ENCODE assay signal across 8 cellular contexts in genomic region chr10:119104653-119105024, GRCh38. TPM values are rescaled to one million over a fixed set of nuclear protein-coding genes. Genes with fewer than 3 reads are reported as not detected.
DNase-seq lines count a peak whose midpoint lies in the region; ATAC-seq and TF ChIP-seq lines count a peak whose summit lies in the region.

No MANE protein-coding gene starts in this region.

- TF ChIP-seq RAD21 in HCT116 (IDR thresholded peaks at IDR 0.05; ENCODE audit: low read depth): no peak

- H3K4me1 ChIP-seq in HCT116 (ENCODE audit: control insufficient read depth in 1 of 2, insufficient read depth in 2 of 2, low read length in 2 of 2) (peaks cover 4 to 22% of the 10 kb centered on the region in 2 experiments), gastroesophageal sphincter (peaks cover 0 to 13% (median 3%) of the 10 kb centered on the region in 3 donors), parathyroid adenoma (peaks cover 4% of the 10 kb centered on the region)

- H3K9ac ChIP-seq in HCT116 (ENCODE audit: low read length): peak overlapping the region; percentile 79
- H3K9ac ChIP-seq in parathyroid adenoma: no peak overlapping the region

- no peaks in the 10 kb centered on the region for H4K20me1 ChIP-seq in HCT116 (ENCODE audit: insufficient read depth)

- no peaks in the 10 kb centered on the region for H3K9me3 Mint-ChIP-seq in CD4-positive, alpha-beta T cell

- peaks cover 15% of the 10 kb centered on the region for H3K36me3 Mint-ChIP-seq in CD4-positive, alpha-beta T cell (ENCODE audit: low read depth)

- CTCF ChIA-PET in CD4-positive, alpha-beta T cell (lab: Charles Lee): interaction anchor here (0.6 to 1.4 kb wide), 6 partner anchors 10 to 401 kb away, joined by 3 to 4 read pairs (median 3); no protein-coding TSS in a partner anchor
- CTCF ChIA-PET in HCT116 (lab: Charles Lee): no interaction called here

- no peak for TF ChIP-seq EP300 in gastroesophageal sphincter (IDR thresholded peaks at IDR 0.05)

- DNase-seq in CD4-positive, alpha-beta T cell: no peak
- DNase-seq in HCT116 (ENCODE audit: low read depth, low spot score): no peak
- DNase-seq in activated CD4-positive, CD25-positive, alpha-beta regulatory T cell treated with anti-CD3 and anti-CD28 coated beads, Interleukin-2, amount 50 U/mL, for 72 hours: peak; percentile 47

- H2AFZ ChIP-seq in HCT116 (ENCODE audit: low read depth, low read length, poor library complexity, severe bottlenecking): no peak overlapping the region
- peak overlapping the region; percentile 66 for H2AFZ ChIP-seq in parathyroid adenoma

- H3K9me3 ChIP-seq in CD4-positive, alpha-beta T cell (ENCODE audit: control insufficient read depth, low read length): no peaks in the 10 kb centered on the region
- no peaks in the 10 kb centered on the region for H3K9me3 ChIP-seq in HCT116 (ENCODE audit: control insufficient read depth in 1 of 2, insufficient read depth in 1 of 2, low read depth in 1 of 2, low read length in 2 of 2)
- H3K9me3 ChIP-seq in gastroesophageal sphincter: no peaks in the 10 kb centered on the region
- no peaks in the 10 kb centered on the region for H3K9me3 ChIP-seq in parathyroid adenoma (ENCODE audit: control insufficient read depth, low read length)

- H3K36me3 ChIP-seq in HCT116 (ENCODE audit: control insufficient read depth in 1 of 2, insufficient read depth in 2 of 2, low read length in 2 of 2): 0 out of 4 replicates have a peak, but pooled peaks cover 0 to 2% of the 10 kb centered on the region in 2 experiments
- H3K36me3 ChIP-seq in gastroesophageal sphincter: peaks cover 0 to 19% of the 10 kb centered on the region in 2 donors
- no peaks in the 10 kb centered on the region for H3K36me3 ChIP-seq in parathyroid adenoma (ENCODE audit: control insufficient read depth, insufficient read depth, low read length)

- H3K79me2 ChIP-seq in HCT116 (ENCODE audit: insufficient read depth, low read length) (peaks cover 12% of the 10 kb centered on the region), parathyroid adenoma (peaks cover 2% of the 10 kb centered on the region)

- H3K4me1 Mint-ChIP-seq in CD4-positive, alpha-beta T cell (ENCODE audit: low read depth): peaks cover 13% of the 10 kb centered on the region

- H3K4me3 Mint-ChIP-seq in CD4-positive, alpha-beta T cell: peak overlapping the region; percentile 85

- WGBS in gastroesophageal sphincter (ENCODE audit: low coverage in 1 of 2), 2 donors: 0 to 7% methylated on average over 2 of the region's 22 CpGs

- TF ChIP-seq POLR2A in HCT116 (IDR thresholded peaks at IDR 0.05; ENCODE audit: borderline replicate concordance, extremely low read depth, insufficient read depth, insufficient read length) (no peak), gastroesophageal sphincter (IDR thresholded peaks at IDR 0.05) (no peak)

- H3K27me3 ChIP-seq in CD4-positive, alpha-beta T cell (ENCODE audit: control insufficient read depth, insufficient read depth, low read length): no peaks in the 10 kb centered on the region
- H3K27me3 ChIP-seq in HCT116 (ENCODE audit: insufficient read depth, low read length) (no peaks in the 10 kb centered on the region), gastroesophageal sphincter (no peaks in the 10 kb centered on the region), parathyroid adenoma (ENCODE audit: control insufficient read depth, insufficient read depth, low read length) (no peaks in the 10 kb centered on the region)

- peak overlapping the region; percentile 69 for H3K27ac Mint-ChIP-seq in CD4-positive, alpha-beta T cell

- RAD21 ChIA-PET in HCT116 (lab: Charles Lee; ENCODE audit: low non-redundant PET in 1 of 2, low total read pairs in 2 of 2, uncharacterized antibody in 2 of 2, unreplicated experiment in 2 of 2): interaction anchor here in 1 of 2 experiments (0.6 kb wide), 1 partner anchor 441 kb away, joined by 3 read pairs; no protein-coding TSS in a partner anchor

- no peak overlapping the region for H3K27ac ChIP-seq in CD4-positive, alpha-beta T cell (ENCODE audit: low read depth, low read length)
- H3K27ac ChIP-seq in HCT116 (ENCODE audit: low read depth, low read length) (peak overlapping the region; percentile 73), gastroesophageal sphincter (peak overlapping the region in 3 of 4 donors; percentile 84 to 91 (median 87)), parathyroid adenoma (no peak overlapping the region)

- intact Hi-C loops in CD4-positive, alpha-beta T cell (cut with DNase I, micrococcal nuclease): loop anchor here in 1 of 2 experiments (1.0 to 10.0 kb wide), 3 partner anchors 24 to 620 kb away; partner anchors contain the start of genes EIF3A, INPP5F and SFXN4
- intact Hi-C loops in HCT116 (cut with micrococcal nuclease): loop anchor here (1.0 kb wide), 1 partner anchor 25 kb away; no protein-coding TSS in a partner anchor

- peak overlapping the region; percentile 99 for H3K4me2 ChIP-seq in HCT116 (ENCODE audit: low read length)
- peak overlapping the region; percentile 90 for H3K4me2 ChIP-seq in parathyroid adenoma (ENCODE audit: low read length)

- H3K27me3 Mint-ChIP-seq in CD4-positive, alpha-beta T cell: no peaks in the 10 kb centered on the region

- H3K9me2 ChIP-seq in HCT116 (ENCODE audit: insufficient read depth): no peaks in the 10 kb centered on the region

- H3K4me3 ChIP-seq in HCT116 (replicated peaks in 1 of 2; ENCODE audit: low read depth in 1 of 2, low read length in 2 of 2): peak overlapping the region; percentile 82 to 90
- H3K4me3 ChIP-seq in gastroesophageal sphincter: peak overlapping the region; percentile 66 to 91
- H3K4me3 ChIP-seq in parathyroid adenoma (ENCODE audit: low read depth, low read length): peak overlapping the region; percentile 57

- no peak for ATAC-seq in CD4-positive, alpha-beta T cell (ENCODE audit: poor library complexity)
- ATAC-seq in HCT116 (peak; percentile 39), gastroesophageal sphincter (peak; percentile 29), HG02973 (IDR thresholded peaks at IDR 0.05; ENCODE audit: unreplicated experiment) (no peak), HG02610 (IDR thresholded peaks at IDR 0.05; ENCODE audit: unreplicated experiment) (no peak), HG02981 (IDR thresholded peaks at IDR 0.05; ENCODE audit: unreplicated experiment) (no peak)

- no TSS peak for BruUV-seq in HCT116 (replicated peaks; lab: Mats Ljungman, UMichigan)

- POLR2A ChIA-PET in CD4-positive, alpha-beta T cell (lab: Charles Lee): interaction anchor here (0.6 to 4.8 kb wide), 14 partner anchors 9 to 768 kb away, joined by 3 to 58 read pairs (median 6); partner anchors contain the start of genes EIF3A, GRK5, MCMBP and RGS10
- POLR2A ChIA-PET in HCT116 (lab: Charles Lee): interaction anchor here (0.6 to 1.1 kb wide), 4 partner anchors 22 to 76 kb away, joined by 3 read pairs; no protein-coding TSS in a partner anchor

- no peak for TF ChIP-seq CTCF in CD4-positive, alpha-beta T cell (IDR thresholded peaks at IDR 0.05)
- TF ChIP-seq CTCF in HCT116 (IDR thresholded peaks at IDR 0.05 in 2 of 3, conservative IDR thresholded peaks at IDR 0.05 in 1 of 3; ENCODE audit: borderline replicate concordance in 1 of 3, insufficient read depth in 1 of 3, low read depth in 2 of 3, low read length in 2 of 3) (no peak), gastroesophageal sphincter (IDR thresholded peaks at IDR 0.05) (no peak), parathyroid adenoma (IDR thresholded peaks at IDR 0.05) (no peak)

TF ChIP-seq in HCT116, 20 proteins besides CTCF, POLR2A, EP300 and RAD21:
- TF ChIP-seq TCF7L2 (IDR thresholded peaks at IDR 0.05; ENCODE audit: borderline replicate concordance, extremely low read depth, insufficient read depth, insufficient read length) (no peak), ZFX (IDR thresholded peaks at IDR 0.05) (0 out of 2 replicates have a peak, but pooled peaks have one; percentile 30), ELF1 (IDR thresholded peaks at IDR 0.05; ENCODE audit: borderline replicate concordance, low read depth) (no peak)

RNA-seq across cellular contexts. Expression of gene DENND10, which starts 0.7 kb away (rescaled TPM):
- 10 to 100 TPM; 40.4 to 45.6 TPM for total RNA-seq in CD4-positive, alpha-beta T cell
- total RNA-seq in HCT116 (2021; ENCODE audit: unreplicated experiment): 47.5 TPM
- polyA plus RNA-seq in HCT116 (2012): 28.2 and 32.2 TPM in 2 replicates
- total RNA-seq in gastroesophageal sphincter: 10 to 100 TPM; 23.0 to 42.5 (median 30.2) TPM

RNA-seq across cellular contexts. Expression of gene EIF3A, which starts 24.0 kb away (rescaled TPM):
- total RNA-seq in CD4-positive, alpha-beta T cell: 100 to 1,000 TPM; 129 TPM
- total RNA-seq in HCT116 (2021; ENCODE audit: unreplicated experiment): 271 TPM
- 137 and 168 TPM in 2 replicates for polyA plus RNA-seq in HCT116 (2012)
- total RNA-seq in gastroesophageal sphincter: 100 to 1,000 TPM; 124 to 149 (median 136) TPM

Comparison
In these comparisons a context has a peak if more than half of its experiments do, and no peak if none do; other contexts are left out.
1. ATAC-seq: peak in HCT116 (single experiment) and gastroesophageal sphincter (single experiment); none in CD4-positive, alpha-beta T cell (single experiment), HG02973 (single experiment), HG02610 (single experiment) and HG02981 (single experiment).
2. H3K27ac ChIP-seq: peak in HCT116 (single experiment) and gastroesophageal sphincter (3 of 4); none in CD4-positive, alpha-beta T cell (single experiment) and parathyroid adenoma (single experiment).
3. Peak in every context shown above with its lines, with median percentiles within 50 percentile points of each other: H3K4me3 ChIP-seq.